ENCODE assay signal across 18 cellular contexts in the genomic region with DNA sequence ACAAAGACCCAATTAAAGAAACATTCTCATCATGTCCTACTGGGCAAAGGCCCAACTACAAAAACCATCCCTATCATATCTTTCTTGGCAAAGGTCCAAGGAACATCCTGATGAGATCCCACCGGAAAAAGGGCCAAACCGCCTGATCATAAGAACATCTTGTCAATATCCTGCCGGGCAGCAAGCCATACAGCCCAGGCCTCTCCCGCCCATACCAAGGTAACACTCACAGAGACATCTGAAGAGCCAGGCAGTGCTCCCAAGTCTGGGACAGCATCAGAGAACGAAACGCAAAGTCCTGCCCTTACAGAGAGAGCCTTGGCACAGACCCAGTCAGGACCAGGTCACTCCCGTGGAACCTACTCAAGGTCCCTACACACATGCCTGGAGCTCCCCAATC. TPM values are rescaled to one million over a fixed set of nuclear protein-coding genes. Genes with fewer than 3 reads are reported as not detected.
A peak's percentile ranks its signal among the peaks of the same experiment; 100 is the strongest.
DNase-seq lines count a peak whose midpoint lies in the region; ATAC-seq, FAIRE-seq and TF ChIP-seq lines count a peak whose summit lies in the region.
"Had no signal": no experiment of that assay in that cellular context is flagged by ENCODE, and none has a peak within 500 bp of the region (broad histone marks: within the 10 kb centered on the region; RNA-seq: fewer than 3 reads in every experiment).

No MANE protein-coding gene starts in this region.

- no peak for DNase-seq in activated naive CD8-positive, alpha-beta T cell treated with anti-CD3 and anti-CD28 coated beads, Interleukin-2, amount 50 U/mL, for 24 hours
- DNase-seq in adrenal gland (peak in 5 of 7 donors; percentile 32 to 82 (median 59)), memory B cell (ENCODE audit: low spot score in 2 of 2) (no peak), type B pancreatic cell (ENCODE audit: extremely low spot score, unreplicated experiment) (no peak), OCI-M1 (lab: John Stamatoyannopoulos, UW) (no peak), urothelium cell line (ENCODE audit: low spot score) (no peak), NCI-H1417 treated with DMSO at 0.1 percent for 48 hours (lab: John Stamatoyannopoulos, UW) (no peak)
- DNase-seq: activated CD4-positive, CD25-positive, alpha-beta regulatory T cell; DMS79 treated with DMSO at 0.1 percent for 48 hours; hippocampal formation; NCI-H146; stimulated activated CD8-positive, alpha-beta memory T cell treated with anti-CD3 and anti-CD28 coated beads, Interleukin-4, amount 100 ng/mL, for 48 hours had no signal

- peaks cover 0 to 9% of the 10 kb centered on the region in 2 donors for H3K4me1 ChIP-seq in adrenal gland (replicated peaks in 1 of 2)

- no peak for ATAC-seq in activated naive CD8-positive, alpha-beta T cell treated with anti-CD3 and anti-CD28 coated beads, Interleukin-2, amount 50 U/mL, for 24 hours
- no peak for ATAC-seq in memory B cell (ENCODE audit: low read depth)
- ATAC-seq: GM12878, pancreas had no signal

- H3K4me3 ChIP-seq in adrenal gland, result no peak overlapping the region
- H3K4me3 ChIP-seq: GM12878, lung had no signal

- no peak for TF ChIP-seq POLR2A in adrenal gland (IDR thresholded peaks at IDR 0.05)

- no peak for TF ChIP-seq CTCF in adrenal gland (IDR thresholded peaks at IDR 0.05)
- no peak for TF ChIP-seq CTCF in type B pancreatic cell (conservative IDR thresholded peaks at IDR 0.05)

- H3K27me3 Mint-ChIP-seq in activated naive CD8-positive, alpha-beta T cell, result no peaks in the 10 kb centered on the region
- H3K27me3 Mint-ChIP-seq in activated naive CD8-positive, alpha-beta T cell treated with anti-CD3 and anti-CD28 coated beads, Interleukin-2, amount 50 U/mL, for 24 hours, result no peaks in the 10 kb centered on the region
- H3K27me3 Mint-ChIP-seq in memory B cell (no peaks in the 10 kb centered on the region), type B pancreatic cell (no peaks in the 10 kb centered on the region)

- intact Hi-C loops in adrenal gland (cut with DNase I), result loop anchor here in 1 of 2 donors (10.0 kb wide), 2 partner anchors 95 to 325 kb away; partner anchors contain the start of gene ZNF665

- H3K9me3 ChIP-seq in adrenal gland (replicated peaks in 1 of 3), result no peaks in the 10 kb centered on the region
- H3K9me3 ChIP-seq: pancreas had no signal

- peak overlapping the region in 2 of 5 donors; percentile 90 for H3K27ac ChIP-seq in adrenal gland
- H3K27ac ChIP-seq: KMS-11 had no signal

- no peaks in the 10 kb centered on the region for H3K27me3 ChIP-seq in adrenal gland
- H3K27me3 ChIP-seq: cardiac muscle cell, pancreas had no signal

- peaks cover 17% of the 10 kb centered on the region for H3K4me1 Mint-ChIP-seq in activated naive CD8-positive, alpha-beta T cell (ENCODE audit: low read depth)
- H3K4me1 Mint-ChIP-seq in activated naive CD8-positive, alpha-beta T cell treated with anti-CD3 and anti-CD28 coated beads, Interleukin-2, amount 50 U/mL, for 24 hours, result peaks cover 18% of the 10 kb centered on the region
- H3K4me1 Mint-ChIP-seq in memory B cell, result peaks cover 10% of the 10 kb centered on the region
- H3K4me1 Mint-ChIP-seq in type B pancreatic cell (ENCODE audit: unreplicated experiment), result peaks cover 19% of the 10 kb centered on the region

- no peak for FAIRE-seq in urothelium cell line (lab: Jason Lieb, UNC)
- FAIRE-seq: GM12878, pancreas had no signal

- 46 to 83% (median 60%) methylated on average over 5 to 7 of the region's 7 CpGs for WGBS in adrenal gland, 4 donors

- peaks cover 4% of the 10 kb centered on the region for H3K9me3 Mint-ChIP-seq in activated naive CD8-positive, alpha-beta T cell (ENCODE audit: low read depth)
- H3K9me3 Mint-ChIP-seq in activated naive CD8-positive, alpha-beta T cell treated with anti-CD3 and anti-CD28 coated beads, Interleukin-2, amount 50 U/mL, for 24 hours, result peaks cover 35% of the 10 kb centered on the region
- H3K9me3 Mint-ChIP-seq in memory B cell, result peaks cover 11% of the 10 kb centered on the region
- H3K9me3 Mint-ChIP-seq in type B pancreatic cell, result peaks cover 7% of the 10 kb centered on the region

- H3K36me3 ChIP-seq in adrenal gland (replicated peaks in 1 of 2), result no peaks in the 10 kb centered on the region
- H3K36me3 ChIP-seq: cardiac muscle cell, pancreas had no signal

- H3K27ac Mint-ChIP-seq in activated naive CD8-positive, alpha-beta T cell, result no peak overlapping the region
- H3K27ac Mint-ChIP-seq in activated naive CD8-positive, alpha-beta T cell treated with anti-CD3 and anti-CD28 coated beads, Interleukin-2, amount 50 U/mL, for 24 hours, result no peak overlapping the region
- H3K27ac Mint-ChIP-seq in memory B cell (no peak overlapping the region), type B pancreatic cell (peak overlapping the region; percentile 46)

- peak overlapping the region; percentile 42 for H3K4me3 Mint-ChIP-seq in activated naive CD8-positive, alpha-beta T cell
- H3K4me3 Mint-ChIP-seq in activated naive CD8-positive, alpha-beta T cell treated with anti-CD3 and anti-CD28 coated beads, Interleukin-2, amount 50 U/mL, for 24 hours, result no peak overlapping the region
- H3K4me3 Mint-ChIP-seq in memory B cell (peak overlapping the region; percentile 43), type B pancreatic cell (peak overlapping the region; percentile 71)

- peaks cover 16% of the 10 kb centered on the region for H3K36me3 Mint-ChIP-seq in activated naive CD8-positive, alpha-beta T cell
- peaks cover 34% of the 10 kb centered on the region for H3K36me3 Mint-ChIP-seq in activated naive CD8-positive, alpha-beta T cell treated with anti-CD3 and anti-CD28 coated beads, Interleukin-2, amount 50 U/mL, for 24 hours (ENCODE audit: low read depth)
- H3K36me3 Mint-ChIP-seq in memory B cell (peaks cover 10% of the 10 kb centered on the region), type B pancreatic cell (peaks cover 17% of the 10 kb centered on the region)

RNA-seq across cellular contexts. Expression of gene ZNF331, which starts 18.5 kb away (rescaled TPM):
- total RNA-seq in adrenal gland (100 to 1,000 TPM in 1 of 8 donors, 10 to 100 TPM in 7; 16.2 to 127 (median 25.0) TPM), type B pancreatic cell (ENCODE audit: low replicate concordance) (13.7 and 25.7 TPM in 2 replicates)
- polyA plus RNA-seq in adrenal gland, result 10 to 100 TPM; 17.8 to 47.2 (median 47.1) TPM

RNA-seq across cellular contexts. Expression of gene ZNF813, which starts 51.9 kb away (rescaled TPM):
- 1 to 10 TPM; 1.6 to 6.4 (median 2.8) TPM for total RNA-seq in adrenal gland
- polyA plus RNA-seq in adrenal gland, result 1 to 10 TPM in 2 of 3 donors, under 1 TPM in 1; 0.51 to 2.4 (median 1.5) TPM
- 7.6 and 10.6 TPM in 2 replicates for total RNA-seq in type B pancreatic cell (ENCODE audit: low replicate concordance)

Comparison
In these comparisons a context has a peak if more than half of its experiments do, and no peak if none do; other contexts are left out.
1. DNase-seq: peak in adrenal gland (5 of 7); none in activated naive CD8-positive, alpha-beta T cell treated with anti-CD3 and anti-CD28 coated beads, Interleukin-2, amount 50 U/mL, for 24 hours (single experiment), memory B cell (0 of 2), type B pancreatic cell (single experiment), OCI-M1 (single experiment), urothelium cell line (single experiment) and NCI-H1417 treated with DMSO at 0.1 percent for 48 hours (single experiment).